8 cellular contexts compared by ENCODE assay signal in the genomic region with DNA sequence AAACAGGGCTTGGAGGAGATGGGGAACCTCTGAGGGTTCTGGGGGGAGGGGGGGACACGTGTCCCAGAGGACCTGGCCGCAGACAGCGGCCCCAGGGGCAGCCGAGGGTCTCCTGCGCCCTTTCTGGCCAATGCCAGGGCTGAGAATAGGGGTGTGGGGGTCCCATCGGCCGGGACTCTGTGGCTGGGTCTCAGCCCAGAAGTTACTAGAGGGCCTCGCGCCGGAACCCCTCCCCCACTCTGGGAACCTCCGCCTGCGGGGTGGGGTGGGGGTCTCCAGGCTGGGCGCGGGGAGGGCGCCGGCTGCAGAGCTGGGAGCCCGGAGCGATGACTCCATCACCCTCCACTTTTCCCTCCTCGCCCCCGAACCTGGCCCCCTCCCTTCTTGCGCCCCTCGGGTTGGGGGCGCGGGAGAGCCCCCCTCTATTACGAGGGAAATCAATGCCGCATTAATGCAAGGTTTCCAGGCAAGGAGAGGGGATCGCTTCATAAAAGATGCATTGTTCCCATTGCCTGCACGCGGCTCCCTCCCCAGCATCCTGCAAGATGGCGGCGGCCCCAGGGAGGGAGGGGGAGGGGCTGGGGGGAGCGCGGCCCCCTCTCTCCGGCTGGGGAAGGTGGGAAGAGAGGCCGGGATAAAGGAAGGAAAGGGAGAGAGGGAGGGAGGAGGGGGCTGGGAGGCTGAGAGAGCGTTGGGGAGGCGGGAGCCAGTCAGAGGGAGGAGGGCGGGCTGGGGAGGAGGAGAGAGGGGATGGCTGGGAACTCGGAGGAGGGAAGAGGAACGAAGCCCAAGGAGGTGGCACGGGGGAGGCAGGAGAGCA.
DNase-seq lines count a peak whose midpoint lies in the region; ATAC-seq and TF ChIP-seq lines count a peak whose summit lies in the region.
"Not testable (repeated sequence)": the region's sequence is repeated elsewhere in the genome, so short reads cannot be mapped to it uniquely, and the experiment has no call there.

No MANE protein-coding gene starts in this region.

- TF ChIP-seq POLR2A in suprapubic skin (IDR thresholded peaks at IDR 0.05), result not testable (repeated sequence)

- H3K23ac ChIP-seq in neuronal stem cell (ENCODE audit: low read depth, low read length, poor library complexity), result not testable (repeated sequence)

- H3K9me3 ChIP-seq in KOPT-K1 (ENCODE audit: insufficient read depth, low read length, poor library complexity, severe bottlenecking); OCI-LY1 (ENCODE audit: low read length); iPS-18a (ENCODE audit: control insufficient read depth, low read depth, low read length); neuronal stem cell (replicated peaks in 1 of 2; ENCODE audit: control insufficient read depth in 2 of 2, insufficient read depth in 1 of 2, low read depth in 1 of 2, low read length in 2 of 2); suprapubic skin: not testable (repeated sequence)

- H3K27ac Mint-ChIP-seq in effector memory CD8-positive, alpha-beta T cell, result not testable (repeated sequence)

- not testable (repeated sequence) for H3K18ac ChIP-seq in neuronal stem cell (ENCODE audit: low read length)

- not testable (repeated sequence) for H3K79me2 ChIP-seq in OCI-LY1 (ENCODE audit: insufficient read depth, low read length)

- not testable (repeated sequence) for TF ChIP-seq EP300 in suprapubic skin (IDR thresholded peaks at IDR 0.05)

- not testable (repeated sequence) for H3K14ac ChIP-seq in neuronal stem cell (ENCODE audit: low read length)

- DNase-seq in COLO668 (lab: John Stamatoyannopoulos, UW; ENCODE audit: unreplicated experiment) (peak; percentile 14), neuronal stem cell (ENCODE audit: low spot score) (peak; percentile 73)
- DNase-seq in activated naive CD4-positive, alpha-beta T cell treated with Interleukin-2 at 50 U/mL for 16 hours, result peak; percentile 10
- not testable (repeated sequence) for DNase-seq in effector memory CD8-positive, alpha-beta T cell; suprapubic skin (ENCODE audit: low spot score in 2 of 2)

- H3K4ac ChIP-seq in neuronal stem cell (ENCODE audit: low read length), result not testable (repeated sequence)

- not testable (repeated sequence) for H3K36me3 ChIP-seq in KOPT-K1 (ENCODE audit: insufficient read depth, low read length); OCI-LY1 (ENCODE audit: insufficient read depth, low read length); iPS-18a (ENCODE audit: control insufficient read depth, low read depth, low read length); neuronal stem cell (replicated peaks in 1 of 2; ENCODE audit: control insufficient read depth in 2 of 2, insufficient read depth in 2 of 2, low read length in 2 of 2); suprapubic skin

- H3K9me2 ChIP-seq in OCI-LY1 (ENCODE audit: low read depth, low read length), result not testable (repeated sequence)

- WGBS in neuronal stem cell (ENCODE audit: extremely low coverage in 2 of 2, insufficient read length in 2 of 2, insufficient replicate concordance in 1 of 2), 2 donors, result no CpG with 5 or more reads among the region's 41 CpGs
- 0% methylated on average over 1 of the region's 41 CpGs for WGBS in suprapubic skin

- H3K4me3 ChIP-seq in OCI-LY1 (ENCODE audit: low read depth, low read length, poor library complexity, severe bottlenecking) (peak overlapping the region; percentile 68), iPS-18a (ENCODE audit: low read length) (peak overlapping the region; percentile 58), neuronal stem cell (ENCODE audit: low read length in 2 of 2) (peak overlapping the region; percentile 48 to 71), suprapubic skin (peak overlapping the region; percentile 50)

- H3K27ac ChIP-seq in KOPT-K1 (ENCODE audit: low read depth, low read length, poor library complexity, severe bottlenecking) (peak overlapping the region; percentile 40), OCI-LY1 (ENCODE audit: low read depth, low read length, poor library complexity, severe bottlenecking) (peak overlapping the region; percentile 66), neuronal stem cell (replicated peaks; ENCODE audit: low read length) (peak overlapping the region; percentile 84)
- H3K27ac ChIP-seq in iPS-18a (ENCODE audit: low read length); suprapubic skin: not testable (repeated sequence)

- not testable (repeated sequence) for H3K36me3 Mint-ChIP-seq in effector memory CD8-positive, alpha-beta T cell (ENCODE audit: insufficient read depth)

- H2AFZ ChIP-seq in OCI-LY1 (ENCODE audit: low read length), result not testable (repeated sequence)
- peak overlapping the region; percentile 68 for H2AFZ ChIP-seq in neuronal stem cell (ENCODE audit: low read length)

- H3K79me1 ChIP-seq in neuronal stem cell (ENCODE audit: low read depth, low read length), result not testable (repeated sequence)

- not testable (repeated sequence) for H4K20me1 ChIP-seq in OCI-LY1 (ENCODE audit: insufficient read depth, low read length)

- peak overlapping the region; percentile 70 for H3K4me2 ChIP-seq in OCI-LY1 (ENCODE audit: low read length)
- peak overlapping the region; percentile 48 for H3K4me2 ChIP-seq in neuronal stem cell (ENCODE audit: insufficient read depth, low read length, poor library complexity, severe bottlenecking)

- not testable (repeated sequence) for H3F3A ChIP-seq in OCI-LY1 (ENCODE audit: insufficient read depth, low read length)

- not testable (repeated sequence) for H3K27me3 Mint-ChIP-seq in effector memory CD8-positive, alpha-beta T cell

- not testable (repeated sequence) for H2BK120ac ChIP-seq in neuronal stem cell (ENCODE audit: low read depth, low read length)

- not testable (repeated sequence) for H2BK12ac ChIP-seq in neuronal stem cell (ENCODE audit: low read length)

- not testable (repeated sequence) for H3K27me3 ChIP-seq in OCI-LY1 (ENCODE audit: insufficient read depth, low read length); iPS-18a (ENCODE audit: control insufficient read depth, insufficient read depth, low read length); neuronal stem cell (ENCODE audit: control insufficient read depth in 3 of 3, insufficient read depth in 3 of 3, low read depth in 1 of 3, low read length in 3 of 3); suprapubic skin

- H2AK5ac ChIP-seq in neuronal stem cell (ENCODE audit: low read depth, low read length), result not testable (repeated sequence)

- not testable (repeated sequence) for TF ChIP-seq CTCF in OCI-LY1 (IDR thresholded peaks at IDR 0.05; ENCODE audit: low read length); suprapubic skin (IDR thresholded peaks at IDR 0.05)

- H4K91ac ChIP-seq in neuronal stem cell (ENCODE audit: low read depth, low read length, poor library complexity), result peak overlapping the region; percentile 92

- H3K9me3 Mint-ChIP-seq in effector memory CD8-positive, alpha-beta T cell, result not testable (repeated sequence)

- H4K8ac ChIP-seq in neuronal stem cell (ENCODE audit: low read depth, low read length), result not testable (repeated sequence)

- not testable (repeated sequence) for H3K4me1 ChIP-seq in OCI-LY1 (ENCODE audit: insufficient read depth, low read length, severe bottlenecking); iPS-18a (ENCODE audit: control insufficient read depth, low read depth, low read length); neuronal stem cell (ENCODE audit: control insufficient read depth in 2 of 2, insufficient read depth in 1 of 2, low read depth in 1 of 2, low read length in 2 of 2); suprapubic skin

- ATAC-seq in effector memory CD8-positive, alpha-beta T cell (replicated peaks), result peak; percentile 67

- peak overlapping the region; percentile 74 for H3K9ac ChIP-seq in OCI-LY1 (ENCODE audit: low read length)
- H3K9ac ChIP-seq in iPS-18a (ENCODE audit: low read length), result peak overlapping the region; percentile 59
- not testable (repeated sequence) for H3K9ac ChIP-seq in neuronal stem cell (ENCODE audit: low read depth, low read length, poor library complexity)

- peak overlapping the region; percentile 53 to 61 for H3K4me3 Mint-ChIP-seq in effector memory CD8-positive, alpha-beta T cell

- not testable (repeated sequence) for H2BK5ac ChIP-seq in neuronal stem cell (ENCODE audit: low read length)

- not testable (repeated sequence) for H2BK15ac ChIP-seq in neuronal stem cell (ENCODE audit: low read length)

- H3K4me1 Mint-ChIP-seq in effector memory CD8-positive, alpha-beta T cell (ENCODE audit: low read depth in 2 of 2), result not testable (repeated sequence)
